ENCODE assay signal across 31 cellular contexts in the genomic region with DNA sequence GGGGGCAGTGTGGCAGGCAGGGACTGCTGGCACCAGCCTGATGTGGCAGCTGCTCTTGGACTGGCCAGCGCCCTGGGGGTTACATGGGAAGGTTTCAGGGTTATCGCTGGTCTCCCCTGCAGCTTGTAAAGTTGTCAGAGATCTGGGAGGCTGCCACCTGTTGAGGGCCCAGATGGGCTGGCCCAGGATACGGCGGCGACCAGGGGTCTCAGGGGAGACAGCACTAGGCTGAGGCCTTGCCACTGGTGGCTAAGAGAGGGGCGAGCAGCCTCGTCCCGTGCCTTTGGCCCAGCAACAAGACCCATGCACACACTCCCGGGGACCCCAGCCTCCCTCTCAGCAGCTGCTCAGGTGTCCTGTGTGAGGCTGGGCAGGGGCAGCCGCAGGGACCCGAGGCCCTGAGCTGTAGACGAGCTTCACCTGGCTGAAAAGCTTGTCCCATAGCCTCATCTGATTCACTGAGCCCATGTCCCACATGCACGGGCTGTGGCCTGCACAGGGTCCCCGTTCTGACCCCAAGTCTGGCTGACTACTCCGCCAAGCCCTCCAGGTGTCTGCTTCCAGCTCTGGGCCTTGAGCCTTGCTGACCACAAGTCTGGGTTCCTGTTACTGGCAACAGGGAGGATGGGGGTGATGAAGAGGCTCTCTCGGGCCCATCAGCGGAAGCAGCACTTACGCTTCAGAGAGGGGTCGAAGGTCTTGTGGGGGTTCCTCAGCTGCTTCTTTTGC. TPM values are rescaled to one million over a fixed set of nuclear protein-coding genes. Genes with fewer than 3 reads are reported as not detected.
A peak's percentile ranks its signal among the peaks of the same experiment; 100 is the strongest.
DNase-seq lines count a peak whose midpoint lies in the region; ATAC-seq, FAIRE-seq and TF ChIP-seq lines count a peak whose summit lies in the region.
"Had no signal": no experiment of that assay in that cellular context is flagged by ENCODE, and none has a peak within 500 bp of the region (broad histone marks: within the 10 kb centered on the region; RNA-seq: fewer than 3 reads in every experiment).

No MANE protein-coding gene starts in this region.

- H4K8ac ChIP-seq in H1 (ENCODE audit: extremely low read depth, insufficient read depth, low read length), result peak overlapping the region; percentile 68; the same call in 1 of the 2 replicates

- H3K9ac ChIP-seq in H1 (replicated peaks in 1 of 4; ENCODE audit: extremely low read depth in 1 of 4, low read depth in 3 of 4, low read length in 3 of 4), result no peak overlapping the region; a peak in 1 of 7 replicates

- no peaks in the 10 kb centered on the region for H3K27me3 ChIP-seq in H1 (replicated peaks in 1 of 4; ENCODE audit: control insufficient read depth in 3 of 4, extremely low read depth in 1 of 4, insufficient read depth in 3 of 4, low read length in 3 of 4)
- H3K27me3 ChIP-seq: esophagus squamous epithelium, Peyer's patch, sigmoid colon, upper lobe of left lung had no signal

- H4K5ac ChIP-seq in H1 (ENCODE audit: insufficient read length, low read depth, low read length), result no peak overlapping the region

- DNase-seq in left cardiac atrium, result peak; percentile 16
- no peak for DNase-seq in cardiac septum (ENCODE audit: low spot score)
- no peak for DNase-seq in H1 (ENCODE audit: low read depth in 1 of 2, low spot score in 2 of 2)
- no peak for DNase-seq in stimulated activated CD8-positive, alpha-beta memory T cell treated with anti-CD3 and anti-CD28 coated beads, Interleukin-4, amount 100 ng/mL, for 48 hours
- no peak for DNase-seq in activated CD4-positive, alpha-beta T cell treated with anti-CD3 and anti-CD28 coated beads, Interleukin-2, amount 50 U/mL, for 4 hours
- DNase-seq: activated CD4-positive, alpha-beta T cell treated with anti-CD3 and anti-CD28 coated beads, Interleukin-2, amount 50 U/mL, for 1 hour; anterior cingulate cortex; C1 segment of cervical spinal cord; Calu3; EL; esophagus squamous epithelium; GOT3; hypothalamus; Kasumi-1; midbrain; MV-4-11; natural killer cell; NCI-H1694; NCI-H2171 treated with DMSO at 0.1 percent for 48 hours; NCI-H524; Peyer's patch; posterior cingulate gyrus; sigmoid colon; substantia nigra had no signal

- no peak overlapping the region for H2BK20ac ChIP-seq in H1 (ENCODE audit: low read length)

- no peak overlapping the region for H3K23ac ChIP-seq in H1 (ENCODE audit: insufficient read length)

- TF ChIP-seq CTCF in HEK293 (tag by site-specific recombination; IDR thresholded peaks at IDR 0.05) (no peak), H1 (IDR thresholded peaks at IDR 0.05; ENCODE audit: control extremely low read depth in 1 of 3, insufficient read depth in 1 of 3, low read depth in 1 of 3, low read length in 3 of 3) (no peak)

- WGBS in H1 (ENCODE audit: extremely low coverage in 1 of 2, insufficient coverage in 1 of 2, insufficient read length in 1 of 2, insufficient replicate concordance in 2 of 2, low coverage in 1 of 2, low lambda C conversion rate in 2 of 2, missing lambda C conversion rate in 1 of 2), 2 experiments, result 92% methylated on average over 19 of the region's 19 CpGs; no CpG with 5 or more reads in 1 of the 2 experiments

- H3K4me1 ChIP-seq in HEK293 (ENCODE audit: control insufficient read depth, insufficient read depth, low read length) (0 out of 2 replicates have a peak, but pooled peaks cover 5% of the 10 kb centered on the region), H1 (replicated peaks in 1 of 4; ENCODE audit: control insufficient read depth in 3 of 4, insufficient read depth in 4 of 4, low read length in 3 of 4) (peaks cover 0 to under 1% (median 0%) of the 10 kb centered on the region in 4 experiments; a peak in 1 of 7 replicates)

- H3K79me1 ChIP-seq in H1 (ENCODE audit: low read depth, low read length), result peaks cover 1% of the 10 kb centered on the region; the same call in 1 of the 2 replicates

- ATAC-seq in left cardiac atrium, result no peak
- ATAC-seq in HG02759 (IDR thresholded peaks at IDR 0.05; ENCODE audit: unreplicated experiment), result no peak
- ATAC-seq in GM18868 (IDR thresholded peaks at IDR 0.05; ENCODE audit: unreplicated experiment), result no peak
- ATAC-seq: activated naive CD4-positive, alpha-beta T cell treated with anti-CD3 and anti-CD28 coated beads, Interleukin-2, amount 50 U/mL, for 72 hours; activated T-helper 17 cell treated with anti-CD3 and anti-CD28 coated beads, Interleukin-2, amount 50 U/mL, for 72 hours; natural killer cell had no signal

- no peak overlapping the region for H3K4me3 ChIP-seq in HEK293 (ENCODE audit: low read depth, low read length)
- H3K4me3 ChIP-seq in H1 (ENCODE audit: extremely low read depth in 1 of 4, insufficient read depth in 2 of 4, low read depth in 3 of 4, low read length in 4 of 4), result no peak overlapping the region
- H3K4me3 ChIP-seq: esophagus squamous epithelium, Peyer's patch, sigmoid colon, upper lobe of left lung had no signal

- FAIRE-seq in H1 (lab: Jason Lieb, UNC), result no peak
- FAIRE-seq: frontal cortex had no signal

- no peak for TF ChIP-seq EP300 in H1 (IDR thresholded peaks at IDR 0.05; ENCODE audit: borderline replicate concordance in 1 of 2, low read depth in 2 of 2, low read length in 2 of 2)

- H3K9me3 ChIP-seq in HEK293 (ENCODE audit: control insufficient read depth, insufficient read depth, low read depth, low read length) (no peaks in the 10 kb centered on the region), H1 (ENCODE audit: insufficient read depth in 2 of 2, low read depth in 1 of 2, low read length in 1 of 2) (no peaks in the 10 kb centered on the region)
- H3K9me3 ChIP-seq: esophagus squamous epithelium, Peyer's patch, sigmoid colon, upper lobe of left lung had no signal

- no peak for TF ChIP-seq RAD21 in H1 (IDR thresholded peaks at IDR 0.05 in 1 of 2, conservative IDR thresholded peaks at IDR 0.05 in 1 of 2; ENCODE audit: low read depth in 2 of 2, low read length in 2 of 2)

- H3K23me2 ChIP-seq in H1 (ENCODE audit: low read depth, low read length), result no peaks in the 10 kb centered on the region; the same call in 1 of the 2 replicates

- intact Hi-C loops in left cardiac atrium (cut with DNase I), result no loop called here
- intact Hi-C loops in cardiac septum (cut with DNase I), result no loop called here

- H4K20me1 ChIP-seq in H1 (replicated peaks in 1 of 2; ENCODE audit: control insufficient read depth in 1 of 2, insufficient read depth in 2 of 2, low read length in 2 of 2), result peaks cover 0 to 22% of the 10 kb centered on the region in 2 experiments

- H2BK120ac ChIP-seq in H1 (replicated peaks; ENCODE audit: low read depth, low read length), result no peak overlapping the region

- H3K18ac ChIP-seq in H1 (ENCODE audit: extremely low read depth, low read length), result no peak overlapping the region

- no peak overlapping the region for H2BK15ac ChIP-seq in H1 (ENCODE audit: low read length)

- H2AK5ac ChIP-seq in H1 (ENCODE audit: low read depth, low read length), result no peak overlapping the region

- no peak overlapping the region for H3K14ac ChIP-seq in H1 (ENCODE audit: insufficient read length)

- peak in 1 of 2 experiments; percentile 55; a peak in 1 of 3 replicates for TF ChIP-seq POLR2A in H1 (IDR thresholded peaks at IDR 0.05; ENCODE audit: control extremely low read depth in 1 of 2, low read depth in 2 of 2, low read length in 2 of 2)

- H2AFZ ChIP-seq in H1 (ENCODE audit: low read length), result no peak overlapping the region

- no peak overlapping the region for H3K56ac ChIP-seq in H1 (replicated peaks; ENCODE audit: insufficient read length, low read depth, low read length)

- H3K4ac ChIP-seq in H1 (replicated peaks; ENCODE audit: insufficient read length, low read depth, low read length), result no peak overlapping the region

- no peak overlapping the region for H2BK12ac ChIP-seq in H1 (ENCODE audit: low read depth, low read length)

- CTCF ChIA-PET in HEK293 (lab: Yijun Ruan, JAX), result interaction anchor here (0.6 kb wide), 1 partner anchor 39 kb away, joined by 3 read pairs; no protein-coding TSS in a partner anchor
- CTCF ChIA-PET in H1 (lab: Charles Lee; ENCODE audit: partially characterized antibody), result interaction anchor here (0.9 to 1.7 kb wide), 5 partner anchors 10 to 93 kb away, joined by 3 to 8 read pairs (median 4); partner anchors contain the start of gene DCXR

- H3K79me2 ChIP-seq in H1 (ENCODE audit: control insufficient read depth in 1 of 2, insufficient read depth in 2 of 2, low read length in 2 of 2), result no peaks in the 10 kb centered on the region

- no peak overlapping the region for H4K91ac ChIP-seq in H1 (replicated peaks; ENCODE audit: insufficient read length, low read length)

- no peak overlapping the region for H3K4me2 ChIP-seq in H1 (ENCODE audit: insufficient read depth in 1 of 2, low read depth in 2 of 2, low read length in 2 of 2)

- POLR2A ChIA-PET in HEK293 (lab: Yijun Ruan, JAX), result interaction anchor here (0.8 to 14.2 kb wide), 11 partner anchors 9 to 32 kb away, joined by 3 to 96 read pairs (median 4); partner anchors contain the start of genes DCXR and RAC3
- POLR2A ChIA-PET in H1 (lab: Charles Lee; ENCODE audit: partially characterized antibody), result interaction anchor here (0.8 to 16.2 kb wide), 16 partner anchors 4 to 350 kb away, joined by 3 to 161 read pairs (median 6); partner anchors contain the start of genes DUS1L, GPS1, RAC3 and RFNG

- H3K36me3 ChIP-seq in HEK293 (ENCODE audit: control insufficient read depth in 2 of 2, insufficient read depth in 1 of 2, low read length in 2 of 2), result peaks cover 3 to 99% of the 10 kb centered on the region in 2 experiments; a peak in 2 of 3 replicates
- H3K36me3 ChIP-seq in H1 (ENCODE audit: control insufficient read depth in 2 of 4, insufficient read depth in 4 of 4, low read length in 3 of 4), result peaks cover 15 to 38% (median 34%) of the 10 kb centered on the region in 4 experiments

- peak overlapping the region; percentile 47 for H3K27ac ChIP-seq in HEK293 (ENCODE audit: extremely low read depth, low read depth, low read length)
- no peak overlapping the region for H3K27ac ChIP-seq in H1 (ENCODE audit: low read depth, low read length)
- H3K27ac ChIP-seq: esophagus squamous epithelium, Peyer's patch, sigmoid colon, upper lobe of left lung had no signal

- no peak overlapping the region for H2BK5ac ChIP-seq in H1 (ENCODE audit: low read depth, low read length)

RNA-seq across cellular contexts. Expression of gene DUS1L, which starts 6.2 kb away (rescaled TPM):
- total RNA-seq in left cardiac atrium (10 to 100 TPM; 59.2 to 65.4 TPM), cardiac septum (47.6 TPM)
- total RNA-seq in H1 (2021; fragmentation: NEBNext Ultra II Directional; extraction: Animal tissue kit (Norgen Biotek cat#: 25700)), result 68.0 and 69.1 TPM in 2 replicates
- 34.5 and 60.4 TPM in 2 replicates for polyA plus RNA-seq in H1 (2011; rRNA removed)
- polyA plus RNA-seq in H1 (2011; cell fraction: cytosol; rRNA removed), result 66.5 TPM
- polyA plus RNA-seq in H1 (2011; cell fraction: nucleus; rRNA removed), result 317 TPM
- polyA plus RNA-seq in H1 (2012, experiment 1 of 2), result 43.1 to 60.5 TPM (median 57.0 TPM) in 4 replicates
- polyA plus RNA-seq in H1 (2012, experiment 2 of 2), result 60.6 TPM
- polyA plus RNA-seq in H1 (2013, experiment 1 of 2), result 38.5 TPM
- polyA plus RNA-seq in H1 (2013, experiment 2 of 2), result 36.1 TPM
- 19.1 and 24.6 TPM in 2 replicates for polyA minus RNA-seq in H1 (2011; rRNA and poly(A)+ RNA removed)
- 27.5 TPM for polyA minus RNA-seq in H1 (2011; cell fraction: cytosol; rRNA and poly(A)+ RNA removed)
- polyA minus RNA-seq in H1 (2011; cell fraction: nucleus; rRNA and poly(A)+ RNA removed), result 58.5 TPM

RNA-seq across cellular contexts. Expression of gene GPS1, which starts 7.7 kb away (rescaled TPM):
- total RNA-seq in left cardiac atrium (10 to 100 TPM; 72.2 to 79.3 TPM), cardiac septum (67.4 TPM)
- total RNA-seq in H1 (2021; fragmentation: NEBNext Ultra II Directional; extraction: Animal tissue kit (Norgen Biotek cat#: 25700)), result 153 and 157 TPM in 2 replicates
- 277 and 354 TPM in 2 replicates for polyA plus RNA-seq in H1 (2011; rRNA removed)
- polyA plus RNA-seq in H1 (2011; cell fraction: cytosol; rRNA removed), result 226 TPM
- polyA plus RNA-seq in H1 (2011; cell fraction: nucleus; rRNA removed), result 351 TPM
- 127 to 186 TPM (median 168 TPM) in 4 replicates for polyA plus RNA-seq in H1 (2012, experiment 1 of 2)
- polyA plus RNA-seq in H1 (2012, experiment 2 of 2), result 200 TPM
- 99.3 TPM for polyA plus RNA-seq in H1 (2013, experiment 1 of 2)
- polyA plus RNA-seq in H1 (2013, experiment 2 of 2), result 100 TPM
- polyA minus RNA-seq in H1 (2011; rRNA and poly(A)+ RNA removed), result 137 and 141 TPM in 2 replicates
- polyA minus RNA-seq in H1 (2011; cell fraction: cytosol; rRNA and poly(A)+ RNA removed), result 110 TPM
- 96.5 TPM for polyA minus RNA-seq in H1 (2011; cell fraction: nucleus; rRNA and poly(A)+ RNA removed)

RNA-seq across cellular contexts. Expression of gene RFNG, which starts 7.8 kb away (rescaled TPM):
- 10 to 100 TPM; 16.4 to 22.4 TPM for total RNA-seq in left cardiac atrium
- 21.0 TPM for total RNA-seq in cardiac septum
- total RNA-seq in H1 (2021; fragmentation: NEBNext Ultra II Directional; extraction: Animal tissue kit (Norgen Biotek cat#: 25700)), result 26.7 and 30.9 TPM in 2 replicates
- polyA plus RNA-seq in H1 (2011; rRNA removed), result 28.4 and 50.3 TPM in 2 replicates
- 25.7 TPM for polyA plus RNA-seq in H1 (2011; cell fraction: cytosol; rRNA removed)
- 139 TPM for polyA plus RNA-seq in H1 (2011; cell fraction: nucleus; rRNA removed)
- 26.1 to 34.2 TPM (median 32.0 TPM) in 4 replicates for polyA plus RNA-seq in H1 (2012, experiment 1 of 2)
- 32.2 TPM for polyA plus RNA-seq in H1 (2012, experiment 2 of 2)
- 26.3 TPM for polyA plus RNA-seq in H1 (2013, experiment 1 of 2)
- 26.6 TPM for polyA plus RNA-seq in H1 (2013, experiment 2 of 2)
- 8.3 and 9.7 TPM in 2 replicates for polyA minus RNA-seq in H1 (2011; rRNA and poly(A)+ RNA removed)
- 15.2 TPM for polyA minus RNA-seq in H1 (2011; cell fraction: cytosol; rRNA and poly(A)+ RNA removed)
- polyA minus RNA-seq in H1 (2011; cell fraction: nucleus; rRNA and poly(A)+ RNA removed), result 23.8 TPM

RNA-seq across cellular contexts. Expression of gene DCXR, which starts 21.9 kb away (rescaled TPM):
- 100 to 1,000 TPM; 132 to 161 TPM for total RNA-seq in left cardiac atrium
- total RNA-seq in cardiac septum, result 144 TPM
- total RNA-seq in H1 (2021; fragmentation: NEBNext Ultra II Directional; extraction: Animal tissue kit (Norgen Biotek cat#: 25700)), result 96.3 and 110 TPM in 2 replicates
- polyA plus RNA-seq in H1 (2011; rRNA removed), result 212 and 338 TPM in 2 replicates
- 163 TPM for polyA plus RNA-seq in H1 (2011; cell fraction: cytosol; rRNA removed)
- polyA plus RNA-seq in H1 (2011; cell fraction: nucleus; rRNA removed), result 167 TPM
- polyA plus RNA-seq in H1 (2012, experiment 1 of 2), result 92.1 to 118 TPM (median 110 TPM) in 4 replicates
- polyA plus RNA-seq in H1 (2012, experiment 2 of 2), result 187 TPM
- 57.6 TPM for polyA plus RNA-seq in H1 (2013, experiment 1 of 2)
- polyA plus RNA-seq in H1 (2013, experiment 2 of 2), result 58.1 TPM
- polyA minus RNA-seq in H1 (2011; rRNA and poly(A)+ RNA removed), result 35.5 and 81.7 TPM in 2 replicates
- polyA minus RNA-seq in H1 (2011; cell fraction: cytosol; rRNA and poly(A)+ RNA removed), result 40.5 TPM
- polyA minus RNA-seq in H1 (2011; cell fraction: nucleus; rRNA and poly(A)+ RNA removed), result 31.1 TPM

RNA-seq across cellular contexts. Expression of gene RAC3, which starts 28.0 kb away (rescaled TPM):
- 1 to 10 TPM; 3.8 to 4.2 TPM for total RNA-seq in left cardiac atrium
- 0.65 TPM for total RNA-seq in cardiac septum
- total RNA-seq in H1 (2021; fragmentation: NEBNext Ultra II Directional; extraction: Animal tissue kit (Norgen Biotek cat#: 25700)), result 167 and 177 TPM in 2 replicates
- 299 and 520 TPM in 2 replicates for polyA plus RNA-seq in H1 (2011; rRNA removed)
- 290 TPM for polyA plus RNA-seq in H1 (2011; cell fraction: cytosol; rRNA removed)
- 408 TPM for polyA plus RNA-seq in H1 (2011; cell fraction: nucleus; rRNA removed)
- 93.2 to 160 TPM (median 150 TPM) in 4 replicates for polyA plus RNA-seq in H1 (2012, experiment 1 of 2)
- polyA plus RNA-seq in H1 (2012, experiment 2 of 2), result 143 TPM
- polyA plus RNA-seq in H1 (2013, experiment 1 of 2), result 141 TPM
- polyA plus RNA-seq in H1 (2013, experiment 2 of 2), result 139 TPM
- polyA minus RNA-seq in H1 (2011; rRNA and poly(A)+ RNA removed), result 54.1 and 62.9 TPM in 2 replicates
- 82.6 TPM for polyA minus RNA-seq in H1 (2011; cell fraction: cytosol; rRNA and poly(A)+ RNA removed)
- 83.3 TPM for polyA minus RNA-seq in H1 (2011; cell fraction: nucleus; rRNA and poly(A)+ RNA removed)
